Comparison of ENCODE assay signal across 8 cellular contexts in the genomic region with DNA sequence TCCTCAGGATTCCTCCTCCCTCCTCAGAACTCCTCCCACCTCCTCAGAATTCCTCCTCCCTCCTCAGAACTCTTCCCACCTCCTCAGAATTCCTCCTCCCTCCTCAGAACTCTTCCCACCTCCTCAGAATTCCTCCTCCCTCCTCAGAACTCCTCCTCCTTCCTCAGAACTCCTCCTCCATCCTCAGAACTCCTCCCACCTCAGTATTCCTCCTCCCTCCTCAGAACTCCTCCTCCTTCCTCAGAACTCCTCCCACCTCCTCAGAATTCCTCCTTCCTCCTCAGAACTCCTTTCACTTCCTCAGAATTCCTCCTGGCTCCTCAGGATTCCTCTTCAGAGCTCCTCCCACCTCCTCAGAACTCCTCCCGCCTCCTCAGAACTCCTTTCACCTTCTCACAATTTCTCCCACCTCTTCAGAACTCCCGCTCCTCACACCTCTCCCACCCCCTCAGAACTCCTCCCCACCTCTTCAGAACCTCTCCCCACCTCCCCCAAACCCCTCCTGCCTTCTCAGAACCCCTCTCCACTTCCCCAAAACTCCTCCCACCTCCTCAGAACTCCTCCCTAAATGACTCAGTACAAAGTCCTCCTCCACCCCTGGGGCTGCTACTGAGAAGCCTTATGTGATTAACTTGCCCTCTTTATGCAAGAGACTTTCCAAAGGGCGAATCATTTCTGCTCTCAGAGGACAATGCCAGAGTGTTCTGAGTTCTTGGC.
A peak's percentile ranks its signal among the peaks of the same experiment; 100 is the strongest.
DNase-seq lines count a peak whose midpoint lies in the region; ATAC-seq and TF ChIP-seq lines count a peak whose summit lies in the region.

No MANE protein-coding gene starts in this region.

- DNase-seq in HFF-Myc (ENCODE audit: extremely low read depth, low read depth) (peak; percentile 40), RWPE1 (ENCODE audit: low spot score) (peak; percentile 90), erythroblast (lab: John Stamatoyannopoulos, UW) (peak; percentile 16 to 30), COLO668 (lab: John Stamatoyannopoulos, UW; ENCODE audit: unreplicated experiment) (no peak), NCI-H1436 (lab: John Stamatoyannopoulos, UW) (no peak), NCI-H1105 treated with DMSO at 0.1 percent for 48 hours (lab: John Stamatoyannopoulos, UW) (no peak)
- peak; percentile 43 for DNase-seq in stimulated activated CD4-positive, alpha-beta T cell treated with anti-CD3 and anti-CD28 coated beads, Interleukin-1b, Interleukin-23, amount 100 ng/mL, for 48 hours

- ATAC-seq in HG02870 (IDR thresholded peaks at IDR 0.05; ENCODE audit: unreplicated experiment), result no peak

- peak overlapping the region; percentile 56 for H3K27ac ChIP-seq in RWPE1

- TF ChIP-seq CTCF in HFF-Myc (IDR thresholded peaks at IDR 0.05; ENCODE audit: low read depth, low read length, missing control alignments), result no peak
- no peak for TF ChIP-seq CTCF in RWPE1 (conservative IDR thresholded peaks at IDR 0.05; ENCODE audit: low read depth)

- no peak overlapping the region for H3K4me3 ChIP-seq in HFF-Myc (replicated peaks; ENCODE audit: low read depth, low read length)

- POLR2A ChIA-PET in RWPE1 (lab: Yijun Ruan, JAX; ENCODE audit: low non-redundant PET), result interaction anchor here (0.8 kb wide), 1 partner anchor 1563 kb away, joined by 8 read pairs; no protein-coding TSS in a partner anchor

- CTCF ChIA-PET in RWPE1 (lab: Yijun Ruan, JAX), result interaction anchor here (0.7 kb wide), 1 partner anchor 449 kb away, joined by 3 read pairs; no protein-coding TSS in a partner anchor

- no peak for TF ChIP-seq POLR2A in erythroblast (IDR thresholded peaks at IDR 0.05; ENCODE audit: low read length)

Comparison
In these comparisons a context has a peak if more than half of its experiments do, and no peak if none do; other contexts are left out.
1. DNase-seq: peak in HFF-Myc (single experiment), RWPE1 (single experiment), erythroblast (2 of 2) and stimulated activated CD4-positive, alpha-beta T cell treated with anti-CD3 and anti-CD28 coated beads, Interleukin-1b, Interleukin-23, amount 100 ng/mL, for 48 hours (single experiment); none in COLO668 (single experiment), NCI-H1436 (single experiment) and NCI-H1105 treated with DMSO at 0.1 percent for 48 hours (single experiment).